In genomic region chr6:166379103-166379586, GRCh38 we compare ENCODE assay signal across 1 cellular context.
TF ChIP-seq lines count a peak whose summit lies in the region.

No MANE protein-coding gene starts in this region.

TF ChIP-seq in HepG2, 621 proteins besides CTCF, POLR2A, EP300 and RAD21:
- 0 out of 2 replicates have a peak, but pooled peaks have one; percentile 34 for TF ChIP-seq ZMYM3 (CRISPR knock-in tag; IDR thresholded peaks at IDR 0.05)
- TF ChIP-seq MXI1 (IDR thresholded peaks at IDR 0.05; ENCODE audit: borderline replicate concordance, low read depth, low read length), result no peak
- TF ChIP-seq ZNF713 (CRISPR knock-in tag; IDR thresholded peaks at IDR 0.05), result 0 out of 2 replicates have a peak, but pooled peaks have one; percentile 21
- TF ChIP-seq, protein P1, sequence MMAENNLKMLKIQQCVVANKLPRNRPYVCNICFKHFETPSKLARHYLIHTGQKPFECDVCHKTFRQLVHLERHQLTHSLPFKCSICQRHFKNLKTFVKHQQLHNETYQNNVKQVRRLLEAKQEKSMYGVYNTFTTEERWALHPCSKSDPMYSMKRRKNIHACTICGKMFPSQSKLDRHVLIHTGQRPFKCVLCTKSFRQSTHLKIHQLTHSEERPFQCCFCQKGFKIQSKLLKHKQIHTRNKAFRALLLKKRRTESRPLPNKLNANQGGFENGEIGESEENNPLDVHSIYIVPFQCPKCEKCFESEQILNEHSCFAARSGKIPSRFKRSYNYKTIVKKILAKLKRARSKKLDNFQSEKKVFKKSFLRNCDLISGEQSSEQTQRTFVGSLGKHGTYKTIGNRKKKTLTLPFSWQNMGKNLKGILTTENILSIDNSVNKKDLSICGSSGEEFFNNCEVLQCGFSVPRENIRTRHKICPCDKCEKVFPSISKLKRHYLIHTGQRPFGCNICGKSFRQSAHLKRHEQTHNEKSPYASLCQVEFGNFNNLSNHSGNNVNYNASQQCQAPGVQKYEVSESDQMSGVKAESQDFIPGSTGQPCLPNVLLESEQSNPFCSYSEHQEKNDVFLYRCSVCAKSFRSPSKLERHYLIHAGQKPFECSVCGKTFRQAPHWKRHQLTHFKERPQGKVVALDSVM (CRISPR knock-in tag; IDR thresholded peaks at IDR 0.05), result peak; percentile 93
- TF ChIP-seq ADNP (CRISPR knock-in tag; IDR thresholded peaks at IDR 0.05), result 0 out of 2 replicates have a peak, but pooled peaks have one; percentile 14
- TF ChIP-seq ZNF557 (CRISPR knock-in tag; IDR thresholded peaks at IDR 0.05), result no peak
- TF ChIP-seq ZNF121 (CRISPR knock-in tag; IDR thresholded peaks at IDR 0.05), result peak; percentile 92
